Comparison of ENCODE assay signal across 8 cellular contexts in genomic region chr12:2640709-2641108, GRCh38.
A peak's percentile ranks its signal among the peaks of the same experiment; 100 is the strongest.
DNase-seq lines count a peak whose midpoint lies in the region; ATAC-seq and TF ChIP-seq lines count a peak whose summit lies in the region.

No MANE protein-coding gene starts in this region.

- H3K27me3 ChIP-seq in GM23248 (replicated peaks; ENCODE audit: insufficient read depth): no peaks in the 10 kb centered on the region
- H3K27me3 ChIP-seq in HAP-1 (ENCODE audit: low read depth): peaks cover 20% of the 10 kb centered on the region

- H3K9me2 ChIP-seq in GM23248 (ENCODE audit: insufficient read depth): no peaks in the 10 kb centered on the region

- DNase-seq in GM23248: peak; percentile 99
- DNase-seq in SK-MEL-5 (ENCODE audit: low read depth, low spot score): peak; percentile 29
- peak; percentile 97 to 98 for DNase-seq in foreskin fibroblast
- DNase-seq in putamen (ENCODE audit: low spot score): peak; percentile 31
- no peak for DNase-seq in NCI-H2081 treated with DMSO at 0.1 percent for 48 hours (lab: John Stamatoyannopoulos, UW)
- no peak for DNase-seq in HAP-1 (ENCODE audit: low spot score in 2 of 2)

- ATAC-seq in HG03432 (IDR thresholded peaks at IDR 0.05; ENCODE audit: unreplicated experiment) (no peak), HG03095 (IDR thresholded peaks at IDR 0.05; ENCODE audit: unreplicated experiment) (no peak)

- peak overlapping the region; percentile 63 for H3K4me2 ChIP-seq in GM23248 (ENCODE audit: unreplicated experiment)

- no peaks in the 10 kb centered on the region for H4K20me1 ChIP-seq in GM23248 (ENCODE audit: insufficient read depth)

- H3K9ac ChIP-seq in GM23248: peak overlapping the region; percentile 80

- 0 to 2% methylated on average over 6 of the region's 6 CpGs for WGBS in GM23248 (ENCODE audit: low coverage in 1 of 2, low lambda C conversion rate in 2 of 2, missing lambda C conversion rate in 2 of 2), 2 experiments

- H3F3A ChIP-seq in GM23248 (ENCODE audit: insufficient read depth): peaks cover 29% of the 10 kb centered on the region

- H3K4me1 ChIP-seq in GM23248 (ENCODE audit: insufficient read depth): peaks cover 22% of the 10 kb centered on the region
- no peaks in the 10 kb centered on the region for H3K4me1 ChIP-seq in HAP-1

- H3K79me2 ChIP-seq in GM23248 (ENCODE audit: insufficient read depth): no peaks in the 10 kb centered on the region

- peak overlapping the region; percentile 70 for H2AFZ ChIP-seq in GM23248

- peak overlapping the region; percentile 90 for H3K27ac ChIP-seq in GM23248

- H3K4me3 ChIP-seq in GM23248 (no peak overlapping the region), foreskin fibroblast (ENCODE audit: low read depth in 1 of 2, low read length in 2 of 2) (no peak overlapping the region), HAP-1 (no peak overlapping the region)

- TF ChIP-seq CTCF in foreskin fibroblast (IDR thresholded peaks at IDR 0.05; ENCODE audit: low read depth, low read length): no peak

- in situ Hi-C loops in GM23248 (cut with MboI): no loop called here
- in situ Hi-C loops in SK-MEL-5 (cut with HindIII; ENCODE audit: low pct_unique_long_range_greater_than_20kb, low sequenced_read_pairs): no loop called here
- in situ Hi-C loops in HAP-1 (cut with MboI; ENCODE audit: low sequenced_read_pairs): no loop called here

- H3K9me3 ChIP-seq in GM23248 (ENCODE audit: low read depth) (no peaks in the 10 kb centered on the region), HAP-1 (no peaks in the 10 kb centered on the region)

- no peaks in the 10 kb centered on the region for H3K36me3 ChIP-seq in GM23248 (ENCODE audit: low read depth)
- no peaks in the 10 kb centered on the region for H3K36me3 ChIP-seq in HAP-1 (replicated peaks)

Comparison
In these comparisons a context has a peak if more than half of its experiments do, and no peak if none do; other contexts are left out.
1. DNase-seq: peak in GM23248 (single experiment), SK-MEL-5 (single experiment), foreskin fibroblast (2 of 2) and putamen (single experiment); none in NCI-H2081 treated with DMSO at 0.1 percent for 48 hours (single experiment) and HAP-1 (0 of 2).